ENCODE assay signal across 1 cellular context in the genomic region with DNA sequence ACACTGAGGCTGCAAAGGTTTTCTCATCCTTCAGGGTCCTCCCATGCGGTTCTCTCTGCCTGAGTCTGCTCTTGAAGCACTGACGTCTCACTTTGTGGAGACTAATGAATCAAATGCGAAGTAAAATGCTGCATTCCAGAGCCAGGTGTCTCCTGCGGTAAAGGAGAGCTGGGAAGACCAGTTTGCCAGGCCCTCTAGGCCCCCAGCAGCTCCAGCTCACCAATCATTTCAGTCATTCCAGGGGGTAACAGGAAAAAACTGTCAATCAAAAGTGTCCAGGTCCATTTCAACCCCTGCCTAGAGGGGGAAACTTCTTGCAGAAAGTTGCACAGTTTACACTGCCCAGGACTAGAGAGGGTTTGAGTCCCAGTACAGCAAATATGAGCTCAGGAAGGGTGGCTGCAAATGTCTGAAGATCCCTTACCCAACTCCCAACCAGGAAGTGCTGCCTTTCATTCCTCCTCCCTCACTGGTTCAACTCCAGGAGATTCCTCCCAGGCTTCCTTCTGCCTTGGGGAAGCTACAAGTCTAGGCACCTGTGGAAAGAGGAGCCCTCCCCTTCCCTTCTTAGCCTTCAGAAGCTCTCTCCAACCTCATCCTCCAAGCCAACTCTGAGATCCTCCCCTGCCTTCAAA.
TF ChIP-seq lines count a peak whose summit lies in the region.

No MANE protein-coding gene starts in this region.

TF ChIP-seq in SK-N-SH treated with all-trans-retinoic acid at 6 μM for 48 hours, 23 proteins besides CTCF, POLR2A, EP300 and RAD21 (continued from another document):
- TF ChIP-seq, protein P1, sequence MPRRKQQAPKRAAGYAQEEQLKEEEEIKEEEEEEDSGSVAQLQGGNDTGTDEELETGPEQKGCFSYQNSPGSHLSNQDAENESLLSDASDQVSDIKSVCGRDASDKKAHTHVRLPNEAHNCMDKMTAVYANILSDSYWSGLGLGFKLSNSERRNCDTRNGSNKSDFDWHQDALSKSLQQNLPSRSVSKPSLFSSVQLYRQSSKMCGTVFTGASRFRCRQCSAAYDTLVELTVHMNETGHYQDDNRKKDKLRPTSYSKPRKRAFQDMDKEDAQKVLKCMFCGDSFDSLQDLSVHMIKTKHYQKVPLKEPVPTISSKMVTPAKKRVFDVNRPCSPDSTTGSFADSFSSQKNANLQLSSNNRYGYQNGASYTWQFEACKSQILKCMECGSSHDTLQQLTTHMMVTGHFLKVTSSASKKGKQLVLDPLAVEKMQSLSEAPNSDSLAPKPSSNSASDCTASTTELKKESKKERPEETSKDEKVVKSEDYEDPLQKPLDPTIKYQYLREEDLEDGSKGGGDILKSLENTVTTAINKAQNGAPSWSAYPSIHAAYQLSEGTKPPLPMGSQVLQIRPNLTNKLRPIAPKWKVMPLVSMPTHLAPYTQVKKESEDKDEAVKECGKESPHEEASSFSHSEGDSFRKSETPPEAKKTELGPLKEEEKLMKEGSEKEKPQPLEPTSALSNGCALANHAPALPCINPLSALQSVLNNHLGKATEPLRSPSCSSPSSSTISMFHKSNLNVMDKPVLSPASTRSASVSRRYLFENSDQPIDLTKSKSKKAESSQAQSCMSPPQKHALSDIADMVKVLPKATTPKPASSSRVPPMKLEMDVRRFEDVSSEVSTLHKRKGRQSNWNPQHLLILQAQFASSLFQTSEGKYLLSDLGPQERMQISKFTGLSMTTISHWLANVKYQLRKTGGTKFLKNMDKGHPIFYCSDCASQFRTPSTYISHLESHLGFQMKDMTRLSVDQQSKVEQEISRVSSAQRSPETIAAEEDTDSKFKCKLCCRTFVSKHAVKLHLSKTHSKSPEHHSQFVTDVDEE (CRISPR knock-in tag; IDR thresholded peaks at IDR 0.05): no peak
